Comparison of ENCODE assay signal across 31 cellular contexts in the genomic region with DNA sequence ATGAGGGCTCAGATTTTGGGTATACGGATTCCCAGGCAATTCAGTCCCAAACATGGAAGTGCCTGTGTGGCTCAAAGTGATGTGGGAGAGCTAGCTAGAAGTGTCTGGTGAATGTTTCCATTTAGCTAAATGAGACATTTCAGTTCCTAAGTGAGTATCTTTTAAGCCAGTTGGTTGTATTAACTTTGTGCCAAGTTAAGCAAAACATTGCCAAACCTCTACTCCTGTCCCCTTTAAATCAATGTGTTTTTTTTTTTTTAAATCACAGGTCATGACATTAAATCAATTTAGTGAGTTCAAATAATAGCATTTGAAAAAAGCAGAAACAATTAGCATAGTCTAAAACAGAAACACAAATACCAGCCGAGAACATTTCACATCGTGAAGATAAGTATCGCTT.
DNase-seq lines count a peak whose midpoint lies in the region; ATAC-seq, FAIRE-seq and TF ChIP-seq lines count a peak whose summit lies in the region.
"Had no signal": no experiment of that assay in that cellular context is flagged by ENCODE, and none has a peak within 500 bp of the region (broad histone marks: within the 10 kb centered on the region; RNA-seq: fewer than 3 reads in every experiment).

No MANE protein-coding gene starts in this region.

- no peaks in the 10 kb centered on the region for H3K27me3 ChIP-seq in right lobe of liver
- peaks cover 0 to 6% of the 10 kb centered on the region in 2 experiments; a peak in 1 of 5 replicates for H3K27me3 ChIP-seq in HepG2 (ENCODE audit: control insufficient read depth in 1 of 2, insufficient read depth in 2 of 2, low read length in 2 of 2)
- H3K27me3 ChIP-seq: BE2C; BLaER1; BLaER1 treated with 17β-estradiol and CSF1 and Interleukin-3, amounts not matched to agents 10 nM and 100 nM had no signal

- H3K9me3 ChIP-seq in right lobe of liver (no peaks in the 10 kb centered on the region), HepG2 (ENCODE audit: low read length) (no peaks in the 10 kb centered on the region)
- H3K9me3 ChIP-seq: A549, BE2C, Caco-2 had no signal

- in situ Hi-C loops in HepG2 (cut with HindIII; ENCODE audit: extremely low pct_ligation_motif_present, low pct_unique_long_range_greater_than_20kb), result no loop called here

- TF ChIP-seq EP300 in HepG2 (IDR thresholded peaks at IDR 0.05; ENCODE audit: low read depth in 2 of 2, low read length in 2 of 2) (no peak), HepG2 (CRISPR knock-in tag; IDR thresholded peaks at IDR 0.05; ENCODE audit: borderline replicate concordance) (no peak)

- no peak overlapping the region for H3K4me3 ChIP-seq in right lobe of liver
- no peak overlapping the region for H3K4me3 ChIP-seq in HepG2 (replicated peaks in 1 of 3; ENCODE audit: insufficient read depth in 1 of 3, low read depth in 2 of 3, low read length in 3 of 3)
- H3K4me3 ChIP-seq: A549; BLaER1; BLaER1 treated with 17β-estradiol and CSF1 and Interleukin-3, amounts not matched to agents 10 nM and 100 nM had no signal

- FAIRE-seq in HepG2 (lab: Jason Lieb, UNC), result no peak
- FAIRE-seq: A204.1, A549, D721Med had no signal

- H3K27ac ChIP-seq in right lobe of liver (no peak overlapping the region), HepG2 (ENCODE audit: extremely low read length, insufficient read depth, low read length) (no peak overlapping the region)
- H3K27ac ChIP-seq: 22Rv1; A549; BLaER1; BLaER1 treated with 17β-estradiol and CSF1 and Interleukin-3, amounts not matched to agents 10 nM and 100 nM; C4-2B had no signal

- no peaks in the 10 kb centered on the region for H3K36me3 ChIP-seq in right lobe of liver
- H3K36me3 ChIP-seq in HepG2 (replicated peaks in 1 of 2; ENCODE audit: control insufficient read depth in 1 of 2, insufficient read depth in 2 of 2, low read length in 2 of 2), result no peaks in the 10 kb centered on the region
- H3K36me3 ChIP-seq: BE2C; BLaER1; BLaER1 treated with 17β-estradiol and CSF1 and Interleukin-3, amounts not matched to agents 10 nM and 100 nM had no signal

- no peak for TF ChIP-seq POLR2A in right lobe of liver (IDR thresholded peaks at IDR 0.05)
- no peak for TF ChIP-seq POLR2A in HepG2 (IDR thresholded peaks at IDR 0.05; ENCODE audit: insufficient read depth in 1 of 2, low read depth in 2 of 2, low read length in 2 of 2)

- no peak for TF ChIP-seq CTCF in right lobe of liver (IDR thresholded peaks at IDR 0.05)
- TF ChIP-seq CTCF in HepG2 (CRISPR knock-in tag; IDR thresholded peaks at IDR 0.05), result no peak

- intact Hi-C loops in right lobe of liver (cut with DNase I), result no loop called here
- intact Hi-C loops in HepG2 (cut with micrococcal nuclease; ENCODE audit: unreplicated experiment), result no loop called here

- no peak overlapping the region for H3K9ac ChIP-seq in HepG2 (ENCODE audit: insufficient read depth, low read depth, low read length)
- H3K9ac ChIP-seq: BLaER1; BLaER1 treated with 17β-estradiol and CSF1 and Interleukin-3, amounts not matched to agents 10 nM and 100 nM had no signal

- ATAC-seq in right lobe of liver (peak; percentile 20 to 68 (median 40)), HepG2 (no peak), left lobe of liver (peak; percentile 57), GM21367 (IDR thresholded peaks at IDR 0.05; ENCODE audit: unreplicated experiment) (no peak)
- ATAC-seq: A549; CD8-positive, alpha-beta T cell had no signal

- no peak for TF ChIP-seq RAD21 in HepG2 (CRISPR knock-in tag; IDR thresholded peaks at IDR 0.05)

- peaks cover 0 to 7% (median 0%) of the 10 kb centered on the region in 4 donors for H3K4me1 ChIP-seq in right lobe of liver
- no peaks in the 10 kb centered on the region for H3K4me1 ChIP-seq in HepG2 (ENCODE audit: insufficient read depth, low read length)
- H3K4me1 ChIP-seq: A549, BE2C, Caco-2 had no signal

- CTCF ChIA-PET in HepG2 (lab: Yijun Ruan, JAX; ENCODE audit: low intra/inter-chr PET ratio, low total read pairs), result no interaction called here

- no peak for DNase-seq in right lobe of liver
- DNase-seq in HepG2 (ENCODE audit: low spot score), result no peak
- no peak for DNase-seq in left lobe of liver (ENCODE audit: low spot score)
- DNase-seq: 8988T; ACHN; AML-193; BE2C; C1 segment of cervical spinal cord; Caco-2; Calu3; CD4-positive, alpha-beta memory T cell; CD4-positive, alpha-beta T cell; CD4-positive, CD25-positive, alpha-beta regulatory T cell; CD8-positive, alpha-beta memory T cell; CD8-positive, alpha-beta T cell; COR-L47; DMS 273 treated with DMSO at 0.1 percent for 48 hours; DMS153; DMS53; DMS79; DMS79 treated with DMSO at 0.1 percent for 48 hours; DND-41; EL had no signal

- H3K79me2 ChIP-seq in HepG2 (ENCODE audit: insufficient read depth, low read length), result no peaks in the 10 kb centered on the region

- H3K4me2 ChIP-seq in HepG2 (ENCODE audit: low read depth, low read length), result no peak overlapping the region
- H3K4me2 ChIP-seq: A549; BLaER1; BLaER1 treated with 17β-estradiol and CSF1 and Interleukin-3, amounts not matched to agents 10 nM and 100 nM had no signal

- 57% methylated on average over 4 of the region's 4 CpGs for WGBS in right lobe of liver (ENCODE audit: insufficient coverage, low coverage, low lambda C conversion rate, missing lambda C conversion rate)
- WGBS in HepG2 (ENCODE audit: low lambda C conversion rate), result 16% methylated on average over 4 of the region's 4 CpGs

- BruUV-seq in HepG2 (replicated peaks; lab: Mats Ljungman, UMichigan), result no TSS peak

- H4K20me1 ChIP-seq in HepG2 (ENCODE audit: insufficient read depth, low read length), result no peaks in the 10 kb centered on the region
- H4K20me1 ChIP-seq: BLaER1; BLaER1 treated with 17β-estradiol and CSF1 and Interleukin-3, amounts not matched to agents 10 nM and 100 nM had no signal

- no peak overlapping the region for H2AFZ ChIP-seq in HepG2 (ENCODE audit: low read length)

- POLR2A ChIA-PET in HepG2 (lab: Yijun Ruan, JAX), result no interaction called here

TF ChIP-seq in HepG2, 621 proteins besides CTCF, POLR2A, EP300 and RAD21 (continues in another document):
- TF ChIP-seq MAFG (CRISPR knock-in tag; IDR thresholded peaks at IDR 0.05) (no peak), ZEB1 (IDR thresholded peaks at IDR 0.05; ENCODE audit: insufficient replicate concordance, low read depth) (no peak), ZNF546 (CRISPR knock-in tag; conservative IDR thresholded peaks at IDR 0.05) (no peak), ZNF367 (CRISPR knock-in tag; IDR thresholded peaks at IDR 0.05; ENCODE audit: borderline replicate concordance) (no peak), ZMYM2 (CRISPR knock-in tag; IDR thresholded peaks at IDR 0.05) (no peak), ZFAT (CRISPR knock-in tag; conservative IDR thresholded peaks at IDR 0.05) (no peak), ZNF547 (CRISPR knock-in tag; IDR thresholded peaks at IDR 0.05) (no peak), KLF15 (CRISPR knock-in tag; IDR thresholded peaks at IDR 0.05; ENCODE audit: borderline replicate concordance) (no peak), ZNF441 (CRISPR knock-in tag; IDR thresholded peaks at IDR 0.05; ENCODE audit: borderline replicate concordance) (no peak), ZNF563 (CRISPR knock-in tag; IDR thresholded peaks at IDR 0.05) (no peak), ZNF773 (CRISPR knock-in tag; IDR thresholded peaks at IDR 0.05; ENCODE audit: borderline replicate concordance) (no peak), ZSCAN20 (CRISPR knock-in tag; IDR thresholded peaks at IDR 0.05; ENCODE audit: borderline replicate concordance) (no peak)
- TF ChIP-seq, protein P1, sequence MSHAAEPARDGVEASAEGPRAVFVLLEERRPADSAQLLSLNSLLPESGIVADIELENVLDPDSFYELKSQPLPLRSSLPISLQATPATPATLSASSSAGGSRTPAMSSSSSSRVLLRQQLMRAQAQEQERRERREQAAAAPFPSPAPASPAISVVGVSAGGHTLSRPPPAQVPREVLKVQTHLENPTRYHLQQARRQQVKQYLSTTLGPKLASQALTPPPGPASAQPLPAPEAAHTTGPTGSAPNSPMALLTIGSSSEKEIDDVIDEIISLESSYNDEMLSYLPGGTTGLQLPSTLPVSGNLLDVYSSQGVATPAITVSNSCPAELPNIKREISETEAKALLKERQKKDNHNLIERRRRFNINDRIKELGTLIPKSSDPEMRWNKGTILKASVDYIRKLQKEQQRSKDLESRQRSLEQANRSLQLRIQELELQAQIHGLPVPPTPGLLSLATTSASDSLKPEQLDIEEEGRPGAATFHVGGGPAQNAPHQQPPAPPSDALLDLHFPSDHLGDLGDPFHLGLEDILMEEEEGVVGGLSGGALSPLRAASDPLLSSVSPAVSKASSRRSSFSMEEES (CRISPR knock-in tag; IDR thresholded peaks at IDR 0.05), result no peak
- TF ChIP-seq, protein P2, sequence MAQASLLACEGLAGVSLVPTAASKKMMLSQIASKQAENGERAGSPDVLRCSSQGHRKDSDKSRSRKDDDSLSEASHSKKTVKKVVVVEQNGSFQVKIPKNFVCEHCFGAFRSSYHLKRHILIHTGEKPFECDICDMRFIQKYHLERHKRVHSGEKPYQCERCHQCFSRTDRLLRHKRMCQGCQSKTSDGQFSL (CRISPR knock-in tag; IDR thresholded peaks at IDR 0.05), result no peak
- TF ChIP-seq, protein P3, sequence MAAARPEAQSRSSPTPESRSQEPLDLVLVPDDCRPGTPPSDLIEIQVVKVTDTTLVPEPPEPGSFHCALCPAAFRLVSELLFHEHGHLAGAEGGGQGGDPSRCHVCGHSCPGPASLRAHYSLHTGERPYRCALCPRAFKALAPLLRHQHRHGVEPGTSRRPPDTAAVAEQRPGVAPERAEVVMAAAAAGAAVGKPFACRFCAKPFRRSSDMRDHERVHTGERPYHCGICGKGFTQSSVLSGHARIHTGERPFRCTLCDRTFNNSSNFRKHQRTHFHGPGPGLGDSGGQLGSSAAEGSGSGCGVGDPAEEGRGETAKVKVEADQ (CRISPR knock-in tag; IDR thresholded peaks at IDR 0.05; ENCODE audit: borderline replicate concordance), result no peak
- TF ChIP-seq, protein P4, sequence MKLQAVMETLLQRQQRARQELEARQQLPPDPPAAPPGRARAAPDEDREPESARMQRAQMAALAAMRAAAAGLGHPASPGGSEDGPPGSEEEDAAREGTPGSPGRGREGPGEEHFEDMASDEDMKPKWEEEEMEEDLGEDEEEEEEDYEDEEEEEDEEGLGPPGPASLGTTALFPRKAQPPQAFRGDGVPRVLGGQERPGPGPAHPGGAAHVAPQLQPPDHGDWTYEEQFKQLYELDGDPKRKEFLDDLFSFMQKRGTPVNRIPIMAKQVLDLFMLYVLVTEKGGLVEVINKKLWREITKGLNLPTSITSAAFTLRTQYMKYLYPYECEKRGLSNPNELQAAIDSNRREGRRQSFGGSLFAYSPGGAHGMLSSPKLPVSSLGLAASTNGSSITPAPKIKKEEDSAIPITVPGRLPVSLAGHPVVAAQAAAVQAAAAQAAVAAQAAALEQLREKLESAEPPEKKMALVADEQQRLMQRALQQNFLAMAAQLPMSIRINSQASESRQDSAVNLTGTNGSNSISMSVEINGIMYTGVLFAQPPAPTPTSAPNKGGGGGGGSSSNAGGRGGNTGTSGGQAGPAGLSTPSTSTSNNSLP (IDR thresholded peaks at IDR 0.05; ENCODE audit: low read depth, low read length), result no peak

Comparison
In these comparisons a context has a peak if more than half of its experiments do, and no peak if none do; other contexts are left out.
1. ATAC-seq: peak in right lobe of liver (4 of 4) and left lobe of liver (single experiment); none in HepG2 (single experiment) and GM21367 (single experiment).